ENCODE assay signal across 1 cellular context in genomic region chr4:173547889-173548288, GRCh38.
TF ChIP-seq lines count a peak whose summit lies in the region.

No MANE protein-coding gene starts in this region.

TF ChIP-seq in K562, 482 proteins besides CTCF, POLR2A, EP300 and RAD21 (continued from another document and continues in another):
- TF ChIP-seq GTF2B (IDR thresholded peaks at IDR 0.05; ENCODE audit: extremely low read depth, insufficient read length) (no peak), BACH1 (tag; IDR thresholded peaks at IDR 0.05) (0 out of 2 replicates have a peak, but pooled peaks have one; percentile 43), ZNF311 (CRISPR knock-in tag; IDR thresholded peaks at IDR 0.05) (no peak), ETS2 (tag; IDR thresholded peaks at IDR 0.05; ENCODE audit: borderline replicate concordance, poor library complexity, severe bottlenecking) (no peak), HNRNPL (IDR thresholded peaks at IDR 0.05; ENCODE audit: low read depth, low read length) (no peak), IRF2 (CRISPR knock-in tag; IDR thresholded peaks at IDR 0.05) (no peak), SIX5 (IDR thresholded peaks at IDR 0.05; ENCODE audit: borderline replicate concordance in 1 of 2, insufficient read depth in 1 of 2, low read depth in 1 of 2, low read length in 2 of 2) (no peak), MEF2A (IDR thresholded peaks at IDR 0.05; ENCODE audit: control insufficient read depth, low read depth, low read length) (no peak), NBN (IDR thresholded peaks at IDR 0.05; ENCODE audit: low read depth) (no peak), EHMT2 (IDR thresholded peaks at IDR 0.05) (no peak), MAFG (tag; conservative IDR thresholded peaks at IDR 0.05) (peak; percentile 90), STAT5A (IDR thresholded peaks at IDR 0.05; ENCODE audit: borderline replicate concordance, low read length) (no peak), CTBP1 (IDR thresholded peaks at IDR 0.05; ENCODE audit: borderline replicate concordance) (no peak), SPI1 (IDR thresholded peaks at IDR 0.05; ENCODE audit: borderline replicate concordance, low read depth, low read length) (peak; percentile 33; the same call in 1 of the 2 replicates), HDAC3 (IDR thresholded peaks at IDR 0.05; ENCODE audit: borderline replicate concordance, partially characterized antibody) (no peak), DACH1 (IDR thresholded peaks at IDR 0.05; ENCODE audit: partially characterized antibody) (no peak), EP400 (IDR thresholded peaks at IDR 0.05) (no peak), HMBOX1 (IDR thresholded peaks at IDR 0.05) (no peak), PHF8 (IDR thresholded peaks at IDR 0.05; ENCODE audit: borderline replicate concordance, low read length) (no peak), ZNF324 (CRISPR knock-in tag; IDR thresholded peaks at IDR 0.05) (no peak), ZNF780A (CRISPR knock-in tag; IDR thresholded peaks at IDR 0.05) (no peak), NKRF (IDR thresholded peaks at IDR 0.05; ENCODE audit: borderline replicate concordance) (no peak), AFF1 (IDR thresholded peaks at IDR 0.05; ENCODE audit: low read depth in 1 of 2, partially characterized antibody in 2 of 2) (no peak), ATF3 (IDR thresholded peaks at IDR 0.05) (peak; percentile 62), ATF3 (CRISPR knock-in tag; conservative IDR thresholded peaks at IDR 0.05) (no peak), HDAC2 (IDR thresholded peaks at IDR 0.05) (peak; percentile 28; the same call in 1 of the 2 replicates), NCOA6 (IDR thresholded peaks at IDR 0.05) (no peak), IRF1 (CRISPR knock-in tag; IDR thresholded peaks at IDR 0.05; ENCODE audit: borderline replicate concordance) (no peak), SUPT5H (IDR thresholded peaks at IDR 0.05) (no peak), EGR1 (conservative IDR thresholded peaks at IDR 0.05) (no peak), MAFK (IDR thresholded peaks at IDR 0.05; ENCODE audit: low read length) (peak; percentile 58; the same call in 1 of the 2 replicates), HDAC6 (IDR thresholded peaks at IDR 0.05; ENCODE audit: low read depth, low read length) (no peak), TRIM24 (IDR thresholded peaks at IDR 0.05) (0 out of 4 replicates have a peak, but pooled peaks have one; percentile 17 to 55), NFE2 (IDR thresholded peaks at IDR 0.05; ENCODE audit: low read depth) (peak; percentile 92), EWSR1 (IDR thresholded peaks at IDR 0.05; ENCODE audit: borderline replicate concordance, low read depth, partially characterized antibody) (no peak), NRF1 (conservative IDR thresholded peaks at IDR 0.05 in 1 of 2, IDR thresholded peaks at IDR 0.05 in 1 of 2) (no peak), CXXC5 (CRISPR knock-in tag; IDR thresholded peaks at IDR 0.05) (0 out of 2 replicates have a peak, but pooled peaks have one; percentile 25), SLC30A9 (CRISPR knock-in tag; IDR thresholded peaks at IDR 0.05) (no peak), SRSF3 (IDR thresholded peaks at IDR 0.05; ENCODE audit: insufficient read depth, low read length) (no peak), ZNF655 (CRISPR knock-in tag; IDR thresholded peaks at IDR 0.05) (no peak), CREM (IDR thresholded peaks at IDR 0.05; ENCODE audit: low read depth) (no peak), ZNF280B (CRISPR knock-in tag; IDR thresholded peaks at IDR 0.05) (no peak), ZNF140 (CRISPR knock-in tag; IDR thresholded peaks at IDR 0.05) (no peak), TCFL5 (CRISPR knock-in tag; conservative IDR thresholded peaks at IDR 0.05) (no peak), ZBTB7A (IDR thresholded peaks at IDR 0.05; ENCODE audit: borderline replicate concordance, control insufficient read depth, low read depth, low read length) (no peak), HNRNPUL1 (IDR thresholded peaks at IDR 0.05; ENCODE audit: low read length) (no peak), SP2 (IDR thresholded peaks at IDR 0.05; ENCODE audit: extremely low read depth, low read depth, low read length, poor library complexity, severe bottlenecking) (no peak), PPARD (CRISPR knock-in tag; IDR thresholded peaks at IDR 0.05) (no peak), DPF2 (IDR thresholded peaks at IDR 0.05) (peak; percentile 61; the same call in 1 of the 2 replicates), JUND (IDR thresholded peaks at IDR 0.05; ENCODE audit: borderline replicate concordance, low read depth, low read length) (0 out of 2 replicates have a peak, but pooled peaks have one; percentile 9), JUND (tag; IDR thresholded peaks at IDR 0.05; ENCODE audit: borderline replicate concordance, low read depth, low read length) (0 out of 3 replicates have a peak, but pooled peaks have one; percentile 21), SMARCA4 (IDR thresholded peaks at IDR 0.05) (0 out of 2 replicates have a peak, but pooled peaks have one; percentile 43), RB1 (IDR thresholded peaks at IDR 0.05; ENCODE audit: low read depth) (no peak), ZNF146 (CRISPR knock-in tag; IDR thresholded peaks at IDR 0.05; ENCODE audit: unreplicated experiment) (no peak), ZNF592 (IDR thresholded peaks at IDR 0.05) (0 out of 2 replicates have a peak, but pooled peaks have one; percentile 17)
